8 cellular contexts compared by ENCODE assay signal in genomic region chr12:45216983-45217485, GRCh38. TPM values are rescaled to one million over a fixed set of nuclear protein-coding genes. Genes with fewer than 3 reads are reported as not detected.
DNase-seq lines count a peak whose midpoint lies in the region; ATAC-seq and TF ChIP-seq lines count a peak whose summit lies in the region.

No MANE protein-coding gene starts in this region.

- peak overlapping the region; percentile 77; the same call in 1 of the 2 replicates for H3K4me2 ChIP-seq in MM.1S (ENCODE audit: low read depth, low read length)

- H3K27me3 Mint-ChIP-seq in CD8-positive, alpha-beta memory T cell = peaks cover 0 to 1% of the 10 kb centered on the region in 2 donors
- no peaks in the 10 kb centered on the region for H3K27me3 Mint-ChIP-seq in nephron (ENCODE audit: low read depth)

- peak overlapping the region; percentile 84 for H2AFZ ChIP-seq in MM.1S (ENCODE audit: low read length)

- CTCF ChIA-PET in CD8-positive, alpha-beta memory T cell (lab: Charles Lee) = interaction anchor here (1.1 kb wide), 1 partner anchor 47 kb away, joined by 3 read pairs; no protein-coding TSS in a partner anchor

- no peaks in the 10 kb centered on the region for H3K9me2 ChIP-seq in MM.1S (replicated peaks; ENCODE audit: insufficient read depth, low read length)

- no peaks in the 10 kb centered on the region for H3K36me3 ChIP-seq in CD8-positive, alpha-beta memory T cell (ENCODE audit: insufficient read depth, low read length)
- H3K36me3 ChIP-seq in MM.1S (replicated peaks; ENCODE audit: insufficient read depth, low read length) = no peaks in the 10 kb centered on the region

- DNase-seq in CD8-positive, alpha-beta memory T cell = no peak
- DNase-seq in MM.1S (no peak), COLO668 (lab: John Stamatoyannopoulos, UW; ENCODE audit: unreplicated experiment) (no peak), inferior parietal cortex (ENCODE audit: extremely low spot score) (no peak)

- H3F3A ChIP-seq in MM.1S (ENCODE audit: insufficient read depth, low read length) = peaks cover 22% of the 10 kb centered on the region

- POLR2A ChIA-PET in CD8-positive, alpha-beta memory T cell (lab: Charles Lee) = interaction anchor here (0.6 kb wide), 1 partner anchor 12 kb away, joined by 7 read pairs; no protein-coding TSS in a partner anchor

- H3K4me3 Mint-ChIP-seq in CD8-positive, alpha-beta memory T cell = peak overlapping the region; percentile 89 to 99 (median 95)
- peak overlapping the region; percentile 95 to 100 (median 99) for H3K4me3 Mint-ChIP-seq in nephron

- no peak for TF ChIP-seq CTCF in MM.1S (IDR thresholded peaks at IDR 0.05; ENCODE audit: low read length)
- TF ChIP-seq CTCF in nephron (IDR thresholded peaks at IDR 0.05; ENCODE audit: unreplicated experiment in 3 of 3) = no peak

- no peaks in the 10 kb centered on the region for H3K27me3 ChIP-seq in CD8-positive, alpha-beta memory T cell (ENCODE audit: insufficient read depth, low read length, poor library complexity, severe bottlenecking)
- no peaks in the 10 kb centered on the region for H3K27me3 ChIP-seq in MM.1S (replicated peaks; ENCODE audit: insufficient read depth, low read length)

- peak overlapping the region; percentile 13 to 96 (median 80) for H3K27ac Mint-ChIP-seq in CD8-positive, alpha-beta memory T cell
- H3K27ac Mint-ChIP-seq in nephron = peak overlapping the region; percentile 87 to 96 (median 96)

- no peak for ATAC-seq in HG03469 (IDR thresholded peaks at IDR 0.05; ENCODE audit: unreplicated experiment)
- no peak for ATAC-seq in HG03025 (IDR thresholded peaks at IDR 0.05; ENCODE audit: low FRiP score, unreplicated experiment)

- H4K20me1 ChIP-seq in MM.1S (ENCODE audit: insufficient read depth, low read length) = no peaks in the 10 kb centered on the region

- H3K79me2 ChIP-seq in MM.1S (ENCODE audit: low read length) = peaks cover 64% of the 10 kb centered on the region

- H3K4me1 Mint-ChIP-seq in CD8-positive, alpha-beta memory T cell = peaks cover 53 to 66% (median 64%) of the 10 kb centered on the region in 3 donors
- peaks cover 38% of the 10 kb centered on the region for H3K4me1 Mint-ChIP-seq in nephron

- H3K4me3 ChIP-seq in CD8-positive, alpha-beta memory T cell (ENCODE audit: low read length) = peak overlapping the region; percentile 94
- H3K4me3 ChIP-seq in MM.1S (ENCODE audit: low read length) = peak overlapping the region; percentile 81

- H3K4me1 ChIP-seq in CD8-positive, alpha-beta memory T cell (ENCODE audit: insufficient read depth, low read length) = peaks cover 22% of the 10 kb centered on the region
- peaks cover 19% of the 10 kb centered on the region for H3K4me1 ChIP-seq in MM.1S (ENCODE audit: low read length)

- H3K9me3 ChIP-seq in CD8-positive, alpha-beta memory T cell (ENCODE audit: low read length) = no peaks in the 10 kb centered on the region
- H3K9me3 ChIP-seq in MM.1S (replicated peaks; ENCODE audit: insufficient read depth, low read length) = no peaks in the 10 kb centered on the region

- H3K27ac ChIP-seq in CD8-positive, alpha-beta memory T cell (ENCODE audit: low read depth, low read length) = peak overlapping the region; percentile 85
- H3K27ac ChIP-seq in MM.1S (ENCODE audit: low read length) (peak overlapping the region; percentile 80; the same call in 1 of the 2 replicates), cingulate gyrus (ENCODE audit: low read depth, low read length) (peak overlapping the region; percentile 19)

- H3K9ac ChIP-seq in MM.1S (ENCODE audit: low read length) = peak overlapping the region; percentile 82

- no peaks in the 10 kb centered on the region for H3K9me3 Mint-ChIP-seq in CD8-positive, alpha-beta memory T cell
- H3K9me3 Mint-ChIP-seq in nephron = no peaks in the 10 kb centered on the region

- peaks cover 0 to 10% (median 0%) of the 10 kb centered on the region in 3 donors for H3K36me3 Mint-ChIP-seq in CD8-positive, alpha-beta memory T cell
- peaks cover 6% of the 10 kb centered on the region for H3K36me3 Mint-ChIP-seq in nephron (ENCODE audit: low read depth)

RNA-seq across cellular contexts. Expression of gene ANO6, which starts 1.1 kb away (rescaled TPM):
- total RNA-seq in CD8-positive, alpha-beta memory T cell = 10 to 100 TPM; 19.7 to 20.0 TPM
- 26.1 TPM for polyA plus RNA-seq in CD8-positive, alpha-beta memory T cell

Comparison
In these comparisons a context has a peak if more than half of its experiments do, and no peak if none do; other contexts are left out.
1. H3K27ac ChIP-seq: peak in every context shown above with its lines; median percentile 85 in CD8-positive, alpha-beta memory T cell; 80 in MM.1S; 19 in cingulate gyrus.